14 cellular contexts compared by ENCODE assay signal in the genomic region with DNA sequence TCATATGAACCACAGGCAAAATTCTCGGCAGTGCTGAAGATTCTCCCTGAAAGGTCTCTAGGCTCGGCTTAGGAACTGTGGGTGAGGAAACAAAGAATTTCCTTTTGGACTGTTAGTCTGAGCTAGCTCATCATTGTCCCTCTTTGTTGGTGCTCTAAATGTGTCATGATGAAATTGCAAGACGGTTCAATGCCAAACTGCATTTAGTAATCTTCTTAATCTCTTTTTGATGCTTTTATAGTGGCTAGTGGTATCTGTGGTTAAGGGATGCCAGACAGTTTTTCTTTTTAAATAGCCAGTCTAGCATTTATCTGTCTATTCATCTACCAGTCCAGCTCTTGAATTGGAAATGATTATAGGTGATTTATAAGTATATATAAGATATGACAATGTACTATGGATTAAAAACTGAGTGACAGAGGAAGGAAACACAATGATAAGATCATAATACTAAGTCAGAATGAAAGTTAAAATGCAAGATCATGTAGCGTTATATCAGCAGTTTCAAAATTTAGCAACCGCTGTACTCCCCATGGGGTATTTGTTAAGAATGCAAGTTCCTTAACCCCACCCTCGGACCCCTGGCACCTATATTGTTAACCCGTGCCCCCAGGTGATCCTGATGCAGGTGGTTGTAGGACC. TPM values are rescaled to one million over a fixed set of nuclear protein-coding genes. Genes with fewer than 3 reads are reported as not detected.
DNase-seq lines count a peak whose midpoint lies in the region; ATAC-seq and TF ChIP-seq lines count a peak whose summit lies in the region.
"Had no signal": no experiment of that assay in that cellular context is flagged by ENCODE, and none has a peak within 500 bp of the region (broad histone marks: within the 10 kb centered on the region; RNA-seq: fewer than 3 reads in every experiment).

No MANE protein-coding gene starts in this region.

- intact Hi-C loops in activated CD4-positive, alpha-beta T cell treated with anti-CD3 and anti-CD28 coated beads, Interleukin-2, amount 10 ng/mL, durations not matched to agents 24 days and 14 days (cut with micrococcal nuclease) = loop anchor here (2.0 to 5.0 kb wide), 2 partner anchors 36 to 48 kb away; no protein-coding TSS in a partner anchor

- no peaks in the 10 kb centered on the region for H3K27me3 ChIP-seq in smooth muscle cell (ENCODE audit: low read depth)
- H3K27me3 ChIP-seq: esophagus squamous epithelium had no signal

- H3K4me1 ChIP-seq in smooth muscle cell (ENCODE audit: low read depth) = no peaks in the 10 kb centered on the region

- no peak for ATAC-seq in GM19463 (IDR thresholded peaks at IDR 0.05; ENCODE audit: unreplicated experiment)
- ATAC-seq: K562, lower lobe of right lung had no signal

- H3K9me3 ChIP-seq in smooth muscle cell (replicated peaks; ENCODE audit: low read depth) = no peaks in the 10 kb centered on the region
- H3K9me3 ChIP-seq: esophagus squamous epithelium, lower lobe of right lung had no signal

- POLR2A ChIA-PET in activated CD4-positive, alpha-beta T cell treated with anti-CD3 and anti-CD28 coated beads, Interleukin-2, amount 10 ng/mL, durations not matched to agents 7 days and 5 days (lab: Charles Lee) = no interaction called here

- H3K9ac ChIP-seq in smooth muscle cell (ENCODE audit: low read depth) = no peak overlapping the region

- peaks cover 29% of the 10 kb centered on the region for H3K4me1 Mint-ChIP-seq in activated CD4-positive, alpha-beta T cell treated with anti-CD3 and anti-CD28 coated beads, Interleukin-2, amount 10 ng/mL, durations not matched to agents 7 days and 5 days
- H3K4me1 Mint-ChIP-seq in activated CD4-positive, alpha-beta T cell treated with anti-CD3 and anti-CD28 coated beads, Interleukin-2, amount 10 ng/mL, durations not matched to agents 24 days and 14 days = peaks cover 22% of the 10 kb centered on the region

- CTCF ChIA-PET in activated CD4-positive, alpha-beta T cell treated with anti-CD3 and anti-CD28 coated beads, Interleukin-2, amount 10 ng/mL, durations not matched to agents 7 days and 5 days (lab: Charles Lee) = no interaction called here

- peaks cover 3% of the 10 kb centered on the region for H3K9me3 Mint-ChIP-seq in activated CD4-positive, alpha-beta T cell treated with anti-CD3 and anti-CD28 coated beads, Interleukin-2, amount 10 ng/mL, durations not matched to agents 7 days and 5 days
- peaks cover 4% of the 10 kb centered on the region for H3K9me3 Mint-ChIP-seq in activated CD4-positive, alpha-beta T cell treated with anti-CD3 and anti-CD28 coated beads, Interleukin-2, amount 10 ng/mL, durations not matched to agents 24 days and 14 days

- TF ChIP-seq CTCF in smooth muscle cell (IDR thresholded peaks at IDR 0.05; ENCODE audit: borderline replicate concordance, insufficient read depth, poor library complexity, severe bottlenecking) = no peak
- TF ChIP-seq CTCF in coronary artery (IDR thresholded peaks at IDR 0.05) = no peak

- no peak for DNase-seq in activated CD4-positive, alpha-beta T cell treated with anti-CD3 and anti-CD28 coated beads, Interleukin-2, amount 10 ng/mL, durations not matched to agents 7 days and 5 days
- DNase-seq in activated CD4-positive, alpha-beta T cell treated with anti-CD3 and anti-CD28 coated beads, Interleukin-2, amount 10 ng/mL, durations not matched to agents 24 days and 14 days = no peak
- peak; percentile 27 for DNase-seq in OCI-M1 (lab: John Stamatoyannopoulos, UW)
- peak; percentile 32 for DNase-seq in central memory CD4-positive, alpha-beta T cell
- no peak for DNase-seq in smooth muscle cell (lab: John Stamatoyannopoulos, UW; ENCODE audit: unreplicated experiment)
- DNase-seq in coronary artery (ENCODE audit: low spot score) = no peak
- DNase-seq in stimulated activated CD4-positive, alpha-beta T cell treated with anti-CD3 and anti-CD28 coated beads, Interleukin-4, amount 100 ng/mL, for 4 hours = no peak
- DNase-seq: activated CD4-positive, alpha-beta T cell treated with anti-CD3 and anti-CD28 coated beads for 4 hours; activated gamma-delta T cell treated with Interleukin-2 at 50 U/mL for 16 hours; esophagus squamous epithelium; lower lobe of right lung; trophoblast cell had no signal

- H3K36me3 ChIP-seq in smooth muscle cell (ENCODE audit: low read depth) = no peaks in the 10 kb centered on the region
- H3K36me3 ChIP-seq: esophagus squamous epithelium, lower lobe of right lung had no signal

- H3K27ac ChIP-seq in smooth muscle cell (ENCODE audit: low read depth) (no peak overlapping the region), coronary artery (no peak overlapping the region)
- H3K27ac ChIP-seq: esophagus squamous epithelium, lower lobe of right lung had no signal

- no peaks in the 10 kb centered on the region for H3K79me2 ChIP-seq in smooth muscle cell (ENCODE audit: low read depth)

- H3K27me3 Mint-ChIP-seq in activated CD4-positive, alpha-beta T cell treated with anti-CD3 and anti-CD28 coated beads, Interleukin-2, amount 10 ng/mL, durations not matched to agents 7 days and 5 days = no peaks in the 10 kb centered on the region
- no peaks in the 10 kb centered on the region for H3K27me3 Mint-ChIP-seq in activated CD4-positive, alpha-beta T cell treated with anti-CD3 and anti-CD28 coated beads, Interleukin-2, amount 10 ng/mL, durations not matched to agents 24 days and 14 days

- H3K4me3 ChIP-seq in smooth muscle cell (no peak overlapping the region), coronary artery (no peak overlapping the region)
- H3K4me3 ChIP-seq: esophagus squamous epithelium, K562, lower lobe of right lung had no signal

- peak overlapping the region; percentile 60 for H2AFZ ChIP-seq in smooth muscle cell (ENCODE audit: low read depth)

- H4K20me1 ChIP-seq in smooth muscle cell (ENCODE audit: low read depth) = no peaks in the 10 kb centered on the region

- H3K4me2 ChIP-seq in smooth muscle cell = peak overlapping the region; percentile 71

- no peak overlapping the region for H3K4me3 Mint-ChIP-seq in activated CD4-positive, alpha-beta T cell treated with anti-CD3 and anti-CD28 coated beads, Interleukin-2, amount 10 ng/mL, durations not matched to agents 7 days and 5 days
- H3K4me3 Mint-ChIP-seq in activated CD4-positive, alpha-beta T cell treated with anti-CD3 and anti-CD28 coated beads, Interleukin-2, amount 10 ng/mL, durations not matched to agents 24 days and 14 days = no peak overlapping the region

- H3K36me3 Mint-ChIP-seq in activated CD4-positive, alpha-beta T cell treated with anti-CD3 and anti-CD28 coated beads, Interleukin-2, amount 10 ng/mL, durations not matched to agents 7 days and 5 days (ENCODE audit: low read depth) = peaks cover 28% of the 10 kb centered on the region
- H3K36me3 Mint-ChIP-seq in activated CD4-positive, alpha-beta T cell treated with anti-CD3 and anti-CD28 coated beads, Interleukin-2, amount 10 ng/mL, durations not matched to agents 24 days and 14 days (ENCODE audit: low read depth) = peaks cover 13% of the 10 kb centered on the region

- WGBS in smooth muscle cell (ENCODE audit: low lambda C conversion rate) = 60% methylated on average over 7 of the region's 7 CpGs

- H3F3A ChIP-seq in smooth muscle cell (ENCODE audit: low read depth) = no peaks in the 10 kb centered on the region

- peak overlapping the region; percentile 23 for H3K27ac Mint-ChIP-seq in activated CD4-positive, alpha-beta T cell treated with anti-CD3 and anti-CD28 coated beads, Interleukin-2, amount 10 ng/mL, durations not matched to agents 7 days and 5 days
- H3K27ac Mint-ChIP-seq in activated CD4-positive, alpha-beta T cell treated with anti-CD3 and anti-CD28 coated beads, Interleukin-2, amount 10 ng/mL, durations not matched to agents 24 days and 14 days = no peak overlapping the region

RNA-seq across cellular contexts. Expression of a gene that starts 31.2 kb away (rescaled TPM):
- total RNA-seq in activated CD4-positive, alpha-beta T cell treated with anti-CD3 and anti-CD28 coated beads, Interleukin-2, amount 10 ng/mL, durations not matched to agents 7 days and 5 days = 1 to 10 TPM; 1.7 to 2.2 TPM
- 0.31 and 0.63 TPM in 2 replicates for total RNA-seq in activated CD4-positive, alpha-beta T cell treated with anti-CD3 and anti-CD28 coated beads, Interleukin-2, amount 10 ng/mL, durations not matched to agents 24 days and 14 days
- total RNA-seq in smooth muscle cell = not detected in 2 replicates
- not detected in 2 replicates for polyA plus RNA-seq in smooth muscle cell
- total RNA-seq: K562 had no signal
- polyA plus RNA-seq: K562 had no signal

RNA-seq across cellular contexts. Expression of a gene that starts 38.1 kb away (rescaled TPM):
- 10 to 100 TPM; 73.9 to 99.1 TPM for total RNA-seq in activated CD4-positive, alpha-beta T cell treated with anti-CD3 and anti-CD28 coated beads, Interleukin-2, amount 10 ng/mL, durations not matched to agents 7 days and 5 days
- 51.7 and 61.6 TPM in 2 replicates for total RNA-seq in activated CD4-positive, alpha-beta T cell treated with anti-CD3 and anti-CD28 coated beads, Interleukin-2, amount 10 ng/mL, durations not matched to agents 24 days and 14 days
- 101 and 117 TPM in 2 replicates for total RNA-seq in smooth muscle cell
- polyA plus RNA-seq in smooth muscle cell = 77.2 and 81.5 TPM in 2 replicates

Comparison
In these comparisons a context has a peak if more than half of its experiments do, and no peak if none do; other contexts are left out.
1. DNase-seq: peak in OCI-M1 (single experiment) and central memory CD4-positive, alpha-beta T cell (single experiment); none in activated CD4-positive, alpha-beta T cell treated with anti-CD3 and anti-CD28 coated beads, Interleukin-2, amount 10 ng/mL, durations not matched to agents 7 days and 5 days (single experiment), activated CD4-positive, alpha-beta T cell treated with anti-CD3 and anti-CD28 coated beads, Interleukin-2, amount 10 ng/mL, durations not matched to agents 24 days and 14 days (single experiment), smooth muscle cell (single experiment), coronary artery (single experiment) and stimulated activated CD4-positive, alpha-beta T cell treated with anti-CD3 and anti-CD28 coated beads, Interleukin-4, amount 100 ng/mL, for 4 hours (0 of 2).